12 cellular contexts compared by ENCODE assay signal in the genomic region with DNA sequence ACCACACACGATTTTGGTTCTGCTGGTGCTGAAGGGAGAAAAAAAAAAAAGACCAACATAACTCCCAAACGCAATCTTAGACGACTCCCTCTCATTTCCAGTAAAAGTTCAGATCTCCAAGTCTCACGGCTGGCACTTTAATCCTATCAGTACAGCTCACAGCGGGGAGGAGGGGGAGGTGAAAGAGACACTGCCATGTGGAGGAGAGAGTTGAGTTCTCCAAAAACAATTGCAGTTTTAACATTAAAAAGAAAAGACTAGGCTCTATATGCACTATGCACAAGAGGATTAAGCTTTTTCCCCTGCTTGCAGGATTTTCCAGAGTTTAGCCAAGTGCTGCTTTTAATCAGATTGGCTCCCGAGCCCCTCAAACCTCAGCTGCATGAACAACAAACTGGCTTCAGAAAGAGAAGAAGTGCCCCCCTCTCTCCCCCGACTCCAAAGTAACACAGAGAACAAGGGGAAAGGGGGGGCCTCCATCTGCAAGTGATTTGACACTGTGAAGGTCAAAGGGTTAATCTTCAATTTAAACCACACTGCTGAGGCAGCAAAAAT. TPM values are rescaled to one million over a fixed set of nuclear protein-coding genes. Genes with fewer than 3 reads are reported as not detected.
DNase-seq lines count a peak whose midpoint lies in the region; ATAC-seq and TF ChIP-seq lines count a peak whose summit lies in the region.
"Had no signal": no experiment of that assay in that cellular context is flagged by ENCODE, and none has a peak within 500 bp of the region (broad histone marks: within the 10 kb centered on the region; RNA-seq: fewer than 3 reads in every experiment).

No MANE protein-coding gene starts in this region.

- no peaks in the 10 kb centered on the region for H3K9me3 Mint-ChIP-seq in endothelial cell (ENCODE audit: unreplicated experiment)
- no peaks in the 10 kb centered on the region for H3K9me3 Mint-ChIP-seq in nephron
- H3K9me3 Mint-ChIP-seq: activated naive CD8-positive, alpha-beta T cell treated with anti-CD3 and anti-CD28 coated beads for 36 hours had no signal

- peak overlapping the region; percentile 93 for H3K27ac ChIP-seq in BLaER1

- H3K27ac Mint-ChIP-seq in endothelial cell (ENCODE audit: unreplicated experiment) (peak overlapping the region; percentile 11), nephron (peak overlapping the region; percentile 99 to 100 (median 99))
- H3K27ac Mint-ChIP-seq: activated naive CD8-positive, alpha-beta T cell treated with anti-CD3 and anti-CD28 coated beads for 36 hours had no signal

- DNase-seq in NCI-H69 (lab: John Stamatoyannopoulos, UW) (peak; percentile 59), endothelial cell (ENCODE audit: low spot score) (no peak), UCSD-AML1 (lab: John Stamatoyannopoulos, UW; ENCODE audit: unreplicated experiment) (no peak), cerebellar nuclear complex (lab: John Stamatoyannopoulos, UW) (no peak)
- DNase-seq: activated CD4-positive, alpha-beta T cell treated with anti-CD3 and anti-CD28 coated beads for 36 hours; activated naive CD8-positive, alpha-beta T cell treated with anti-CD3 and anti-CD28 coated beads for 36 hours; PC-3; stomach had no signal

- H3K4me1 ChIP-seq in BLaER1: peaks cover 89% of the 10 kb centered on the region

- peak overlapping the region; percentile 36 for H3K9ac ChIP-seq in BLaER1

- ATAC-seq in HG03175 (IDR thresholded peaks at IDR 0.05; ENCODE audit: unreplicated experiment) (no peak), HG02840 (IDR thresholded peaks at IDR 0.05; ENCODE audit: low FRiP score, unreplicated experiment) (no peak)
- ATAC-seq: activated CD4-positive, alpha-beta T cell treated with anti-CD3 and anti-CD28 coated beads for 36 hours had no signal

- no peaks in the 10 kb centered on the region for H4K20me1 ChIP-seq in BLaER1

- H3K4me1 Mint-ChIP-seq in endothelial cell (ENCODE audit: unreplicated experiment) (peaks cover 90% of the 10 kb centered on the region), nephron (peaks cover 96% of the 10 kb centered on the region)

- H3K9me3 ChIP-seq in BLaER1: no peaks in the 10 kb centered on the region
- H3K9me3 ChIP-seq: stomach had no signal

- H3K27me3 Mint-ChIP-seq in endothelial cell (ENCODE audit: unreplicated experiment): peaks cover 8% of the 10 kb centered on the region
- H3K27me3 Mint-ChIP-seq in nephron (ENCODE audit: low read depth): no peaks in the 10 kb centered on the region
- H3K27me3 Mint-ChIP-seq: activated CD4-positive, alpha-beta T cell treated with anti-CD3 and anti-CD28 coated beads for 36 hours; activated naive CD8-positive, alpha-beta T cell treated with anti-CD3 and anti-CD28 coated beads for 36 hours had no signal

- H3K36me3 Mint-ChIP-seq in endothelial cell (ENCODE audit: low read depth, unreplicated experiment) (peaks cover 49% of the 10 kb centered on the region), nephron (ENCODE audit: low read depth) (peaks cover 61% of the 10 kb centered on the region)

- no peak overlapping the region for H3K4me3 ChIP-seq in BLaER1
- H3K4me3 ChIP-seq: stomach had no signal

- H3K27me3 ChIP-seq in BLaER1: no peaks in the 10 kb centered on the region
- H3K27me3 ChIP-seq: stomach had no signal

- H3K4me2 ChIP-seq in BLaER1: peak overlapping the region; percentile 99

- H3K4me3 Mint-ChIP-seq in endothelial cell (ENCODE audit: unreplicated experiment) (peak overlapping the region; percentile 70), nephron (peak overlapping the region; percentile 26 to 71 (median 66))
- H3K4me3 Mint-ChIP-seq: activated CD4-positive, alpha-beta T cell treated with anti-CD3 and anti-CD28 coated beads for 36 hours; activated naive CD8-positive, alpha-beta T cell treated with anti-CD3 and anti-CD28 coated beads for 36 hours had no signal

- H3K36me3 ChIP-seq in BLaER1: peaks cover 23% of the 10 kb centered on the region

- TF ChIP-seq CTCF in endothelial cell (IDR thresholded peaks at IDR 0.05; ENCODE audit: unreplicated experiment) (no peak), nephron (IDR thresholded peaks at IDR 0.05; ENCODE audit: unreplicated experiment in 3 of 3) (no peak)

RNA-seq across cellular contexts. Expression of gene BMF, which starts 16.7 kb away (rescaled TPM):
- total RNA-seq in endothelial cell (ENCODE audit: unreplicated experiment): 153 TPM

RNA-seq across cellular contexts. Expression of gene SRP14, which starts 53.0 kb away (rescaled TPM):
- total RNA-seq in endothelial cell (ENCODE audit: unreplicated experiment): 235 TPM
